ENCODE assay signal across 10 cellular contexts in the genomic region with DNA sequence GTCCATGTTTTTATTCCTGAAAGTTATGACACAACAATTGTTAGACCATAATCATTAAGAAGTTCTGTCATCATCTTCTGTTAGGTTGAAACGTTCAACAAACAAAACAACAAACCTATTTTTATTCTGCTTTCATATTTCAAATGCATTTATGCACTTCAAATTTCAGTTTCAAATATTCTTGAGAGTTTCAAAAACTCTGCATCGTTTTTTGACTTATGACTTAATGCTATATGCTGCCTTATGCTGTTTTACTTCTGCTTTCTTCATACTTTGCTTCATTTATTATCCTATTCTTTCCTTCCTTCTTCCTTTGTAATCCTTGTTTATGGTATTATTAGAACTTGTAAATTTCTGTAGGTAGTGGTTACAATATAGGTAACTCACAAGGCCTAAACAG.
DNase-seq lines count a peak whose midpoint lies in the region; ATAC-seq, FAIRE-seq and TF ChIP-seq lines count a peak whose summit lies in the region.
"Had no signal": no experiment of that assay in that cellular context is flagged by ENCODE, and none has a peak within 500 bp of the region (broad histone marks: within the 10 kb centered on the region; RNA-seq: fewer than 3 reads in every experiment).

No MANE protein-coding gene starts in this region.

- no peaks in the 10 kb centered on the region for H4K20me1 ChIP-seq in GM12878 (ENCODE audit: control insufficient read depth, insufficient read depth)

- SMC1A ChIA-PET in GM12878 (lab: Charles Lee; ENCODE audit: uncharacterized antibody, unreplicated experiment) = interaction anchor here (0.8 to 11.7 kb wide), 24 partner anchors 9 to 674 kb away, joined by 3 to 289 read pairs (median 4); no protein-coding TSS in a partner anchor

- no peaks in the 10 kb centered on the region for H3K9me3 Mint-ChIP-seq in nephron progenitor cell

- CTCF ChIA-PET in GM12878 (lab: Yijun Ruan, JAX) = interaction anchor here (1.5 to 14.8 kb wide), 16 partner anchors 7 to 676 kb away, joined by 3 to 360 read pairs (median 18); a partner anchor contains a TSS

- H3K4me3 Mint-ChIP-seq in nephron progenitor cell = no peak overlapping the region

- in situ Hi-C loops in GM12878 (cut with MboI) = loop anchor here (5.0 kb wide), 2 partner anchors 376 to 481 kb away; a partner anchor contains a TSS

- POLR2A ChIA-PET in GM12878 (lab: Charles Lee) = interaction anchor here (0.7 kb wide), 1 partner anchor 488 kb away, joined by 5 read pairs; no protein-coding TSS in a partner anchor

- peaks cover 14% of the 10 kb centered on the region for H3K4me1 Mint-ChIP-seq in nephron progenitor cell

- H3K36me3 Mint-ChIP-seq in nephron progenitor cell (ENCODE audit: low read depth) = no peaks in the 10 kb centered on the region

- H3K4me2 ChIP-seq in GM12878 (ENCODE audit: control insufficient read depth, insufficient read depth) = 0 out of 2 replicates have a peak overlapping the region, but pooled peaks have one; percentile 63

- no peak for TF ChIP-seq CTCF in left ventricle myocardium inferior (IDR thresholded peaks at IDR 0.05; ENCODE audit: borderline replicate concordance)
- TF ChIP-seq CTCF in GM12878 (IDR thresholded peaks at IDR 0.05 in 2 of 3, conservative IDR thresholded peaks at IDR 0.05 in 1 of 3; ENCODE audit: control insufficient read depth in 2 of 3, extremely low read depth in 1 of 3, insufficient read depth in 1 of 3, low read depth in 3 of 3, low read length in 3 of 3) = no peak
- TF ChIP-seq CTCF in upper lobe of left lung (IDR thresholded peaks at IDR 0.05) = no peak
- no peak for TF ChIP-seq CTCF in nephron progenitor cell (IDR thresholded peaks at IDR 0.05)

- FAIRE-seq in GM12878 (lab: Jason Lieb, UNC) = peak; percentile 72

- DNase-seq in left ventricle myocardium inferior (no peak), Right ventricle myocardium inferior (ENCODE audit: missing footprints) (no peak), GM12878 (ENCODE audit: low read depth, low spot score) (no peak), upper lobe of left lung (no peak), nephron progenitor cell (no peak)
- no peak for DNase-seq in activated CD4-positive, alpha-beta T cell treated with anti-CD3 and anti-CD28 coated beads for 4 hours
- DNase-seq in activated CD4-positive, alpha-beta T cell treated with anti-CD3 and anti-CD28 coated beads for 48 hours = no peak
- DNase-seq: stimulated activated CD4-positive, alpha-beta T cell treated with anti-CD3 and anti-CD28 coated beads, Interleukin-4, amount 100 ng/mL, for 1 hour had no signal

- H3K9me3 ChIP-seq in left ventricle myocardium inferior (replicated peaks) (no peaks in the 10 kb centered on the region), GM12878 (replicated peaks; ENCODE audit: control insufficient read depth, insufficient read depth, low read length) (no peaks in the 10 kb centered on the region), upper lobe of left lung (no peaks in the 10 kb centered on the region)

- TF ChIP-seq RAD21 in GM12878 (IDR thresholded peaks at IDR 0.05; ENCODE audit: insufficient read depth, low read depth, low read length) = no peak

- TF ChIP-seq EP300 in GM12878 (IDR thresholded peaks at IDR 0.05; ENCODE audit: borderline replicate concordance in 1 of 2, control insufficient read depth in 1 of 2, low read depth in 2 of 2, low read length in 2 of 2) = 0 out of 4 replicates have a peak, but pooled peaks of 1 of the 2 experiments have one; percentile 21
- TF ChIP-seq EP300 in upper lobe of left lung (IDR thresholded peaks at IDR 0.05) = no peak

- BruUV-seq in GM12878 (replicated peaks; lab: Mats Ljungman, UMichigan) = no TSS peak

- H3K4me3 ChIP-seq in left ventricle myocardium inferior = no peak overlapping the region
- H3K4me3 ChIP-seq in GM12878 = no peak overlapping the region
- no peak overlapping the region for H3K4me3 ChIP-seq in upper lobe of left lung

- H2AFZ ChIP-seq in GM12878 (ENCODE audit: control insufficient read depth, low read depth, low read length) = no peak overlapping the region

- H3K27me3 Mint-ChIP-seq in nephron progenitor cell (ENCODE audit: low read depth, poor library complexity) = peaks cover 3% of the 10 kb centered on the region

- H3K79me2 ChIP-seq in GM12878 (ENCODE audit: control insufficient read depth, insufficient read depth, low read length) = no peaks in the 10 kb centered on the region

- no peak overlapping the region for H3K27ac Mint-ChIP-seq in nephron progenitor cell

- H3K4me1 ChIP-seq in left ventricle myocardium inferior (peaks cover 30% of the 10 kb centered on the region), GM12878 (ENCODE audit: control insufficient read depth, insufficient read depth, low read length) (peaks cover 27% of the 10 kb centered on the region), upper lobe of left lung (peaks cover 5 to 19% (median 13%) of the 10 kb centered on the region in 4 donors)

- no peak overlapping the region for H3K9ac ChIP-seq in GM12878 (ENCODE audit: control insufficient read depth, insufficient read depth, low read length)

- H3K27ac ChIP-seq in left ventricle myocardium inferior (replicated peaks) = peak overlapping the region; percentile 76
- no peak overlapping the region; the same call in 1 of the 2 replicates for H3K27ac ChIP-seq in GM12878 (ENCODE audit: control insufficient read depth, insufficient read depth)
- H3K27ac ChIP-seq in upper lobe of left lung = peak overlapping the region in 3 of 4 donors; percentile 35 to 66 (median 49)
- H3K27ac ChIP-seq: epithelial cell of prostate had no signal

- intact Hi-C loops in left ventricle myocardium inferior (cut with micrococcal nuclease) = loop anchor here (5.0 kb wide), 1 partner anchor 481 kb away; no protein-coding TSS in a partner anchor
- intact Hi-C loops in Right ventricle myocardium inferior (cut with DNase I) = loop anchor here (5.0 to 10.0 kb wide), 5 partner anchors 221 to 691 kb away; a partner anchor contains a TSS
- intact Hi-C loops in GM12878 (cut with micrococcal nuclease; ENCODE audit: unreplicated experiment) = loop anchor here (5.0 to 10.0 kb wide), 2 partner anchors 551 to 693 kb away; a partner anchor contains a TSS

- TF ChIP-seq POLR2A in GM12878 (IDR thresholded peaks at IDR 0.05; ENCODE audit: low read depth, low read length) = no peak
- TF ChIP-seq POLR2A in upper lobe of left lung (IDR thresholded peaks at IDR 0.05) = no peak

- H3K27me3 ChIP-seq in left ventricle myocardium inferior (ENCODE audit: low read depth) (no peaks in the 10 kb centered on the region), GM12878 (replicated peaks in 1 of 2; ENCODE audit: control insufficient read depth in 2 of 2, insufficient read depth in 2 of 2, low read length in 1 of 2) (no peaks in the 10 kb centered on the region), upper lobe of left lung (no peaks in the 10 kb centered on the region)

- WGBS in GM12878 (ENCODE audit: insufficient coverage, insufficient replicate concordance, low lambda C conversion rate, missing lambda C conversion rate) = 0% methylated on average over 2 of the region's 2 CpGs
- 43 to 60% methylated on average over 2 of the region's 2 CpGs for WGBS in upper lobe of left lung, 2 donors

- RAD21 ChIA-PET in GM12878 (lab: Charles Lee; ENCODE audit: unreplicated experiment) = interaction anchor here (0.7 to 10.9 kb wide), 12 partner anchors 10 to 490 kb away, joined by 3 to 182 read pairs (median 8); a partner anchor contains a TSS

- no peak for ATAC-seq in Right ventricle myocardium inferior
- ATAC-seq in HG02870 (IDR thresholded peaks at IDR 0.05; ENCODE audit: unreplicated experiment) = peak; percentile 55
- peak; percentile 59 for ATAC-seq in GM12878
- no peak for ATAC-seq in upper lobe of left lung (ENCODE audit: low FRiP score in 2 of 2)

- no peaks in the 10 kb centered on the region for H3K36me3 ChIP-seq in left ventricle myocardium inferior
- no peaks in the 10 kb centered on the region for H3K36me3 ChIP-seq in GM12878 (ENCODE audit: control insufficient read depth in 2 of 2, insufficient read depth in 2 of 2, low read length in 1 of 2)
- H3K36me3 ChIP-seq in upper lobe of left lung = no peaks in the 10 kb centered on the region

TF ChIP-seq in GM12878, 131 proteins besides CTCF, POLR2A, EP300 and RAD21:
- TF ChIP-seq NBN (IDR thresholded peaks at IDR 0.05) = no peak
- TF ChIP-seq ATF7 (IDR thresholded peaks at IDR 0.05; ENCODE audit: low read depth) = peak; percentile 67; the same call in 1 of the 2 replicates
- no peak for TF ChIP-seq SPI1 (IDR thresholded peaks at IDR 0.05; ENCODE audit: borderline replicate concordance, insufficient read depth, low read depth, low read length)
- TF ChIP-seq NRF1 (conservative IDR thresholded peaks at IDR 0.05; ENCODE audit: low read depth, low read length) = no peak
- TF ChIP-seq EED (IDR thresholded peaks at IDR 0.05; ENCODE audit: low read depth) = no peak
- no peak for TF ChIP-seq NFXL1 (IDR thresholded peaks at IDR 0.05; ENCODE audit: borderline replicate concordance)
- TF ChIP-seq SUZ12 (IDR thresholded peaks at IDR 0.05; ENCODE audit: unreplicated experiment) = no peak
- TF ChIP-seq RELA (IDR thresholded peaks at IDR 0.05; ENCODE audit: borderline replicate concordance, partially characterized antibody) = no peak
- 0 out of 2 replicates have a peak, but pooled peaks have one; percentile 22 for TF ChIP-seq FOXM1 (IDR thresholded peaks at IDR 0.05; ENCODE audit: low read depth, low read length)
- peak; percentile 38; the same call in 1 of the 2 replicates for TF ChIP-seq CREB1 (IDR thresholded peaks at IDR 0.05; ENCODE audit: low read depth)
- no peak for TF ChIP-seq MTA3 (IDR thresholded peaks at IDR 0.05; ENCODE audit: borderline replicate concordance, low read length)

Comparison
In these comparisons a context has a peak if more than half of its experiments do, and no peak if none do; other contexts are left out.
1. ATAC-seq: peak in HG02870 (single experiment) and GM12878 (single experiment); none in Right ventricle myocardium inferior (single experiment) and upper lobe of left lung (0 of 2).